Comparison of ENCODE assay signal across 11 cellular contexts in genomic region chr7:143245123-143245522, GRCh38. TPM values are rescaled to one million over a fixed set of nuclear protein-coding genes. Genes with fewer than 3 reads are reported as not detected.
DNase-seq lines count a peak whose midpoint lies in the region; ATAC-seq and TF ChIP-seq lines count a peak whose summit lies in the region.
"Had no signal": no experiment of that assay in that cellular context is flagged by ENCODE, and none has a peak within 500 bp of the region (broad histone marks: within the 10 kb centered on the region; RNA-seq: fewer than 3 reads in every experiment).

No MANE protein-coding gene starts in this region.

- in situ Hi-C loops in GM13976 (cut with MboI; ENCODE audit: low sequenced_read_pairs, unreplicated experiment) = loop anchor here (25.0 kb wide), 1 partner anchor 167 kb away; the partner anchor contains the start of gene EPHA1

- intact Hi-C loops in left colon (cut with DNase I, micrococcal nuclease) (no loop called here), lower leg skin (cut with DNase I; ENCODE audit: low total_unique reads) (no loop called here)

- no peak for DNase-seq in CD8-positive, alpha-beta memory T cell
- DNase-seq in LoVo (ENCODE audit: low spot score) (peak; percentile 88), left colon (peak in 1 of 2 donors; percentile 42), lower leg skin (ENCODE audit: low spot score in 2 of 2) (no peak), inferior parietal cortex (ENCODE audit: extremely low spot score) (no peak), GM13976 (ENCODE audit: low spot score) (no peak), T-helper 9 cell (no peak)
- no peak for DNase-seq in activated naive CD8-positive, alpha-beta T cell treated with anti-CD3 and anti-CD28 coated beads, Interleukin-2, amount 10 ng/mL, durations not matched to agents 7 days and 5 days
- DNase-seq: stimulated activated CD4-positive, alpha-beta T cell treated with anti-CD3 and anti-CD28 coated beads, Interleukin-2, amount 100 ng/mL, for 24 hours had no signal

- peak; percentile 74 for ATAC-seq in activated naive CD8-positive, alpha-beta T cell treated with anti-CD3 and anti-CD28 coated beads, Interleukin-2, amount 10 ng/mL, durations not matched to agents 7 days and 5 days (ENCODE audit: low read depth)
- peak; percentile 73 for ATAC-seq in left colon

- H3K4me1 Mint-ChIP-seq in CD8-positive, alpha-beta memory T cell = peaks cover 64 to 84% (median 80%) of the 10 kb centered on the region in 3 donors
- H3K4me1 Mint-ChIP-seq in activated naive CD8-positive, alpha-beta T cell treated with anti-CD3 and anti-CD28 coated beads, Interleukin-2, amount 10 ng/mL, durations not matched to agents 7 days and 5 days = peaks cover 51% of the 10 kb centered on the region

- H3K4me3 ChIP-seq in CD8-positive, alpha-beta memory T cell (ENCODE audit: low read length) = no peak overlapping the region
- no peak overlapping the region for H3K4me3 ChIP-seq in lower leg skin (ENCODE audit: low read depth, poor library complexity, severe bottlenecking)
- H3K4me3 ChIP-seq: suprapubic skin had no signal

- peak overlapping the region in 6 of 8 donors; percentile 17 to 79 (median 48) for H3K27ac Mint-ChIP-seq in CD8-positive, alpha-beta memory T cell
- H3K27ac Mint-ChIP-seq in activated naive CD8-positive, alpha-beta T cell treated with anti-CD3 and anti-CD28 coated beads, Interleukin-2, amount 10 ng/mL, durations not matched to agents 7 days and 5 days = peak overlapping the region; percentile 81

- CTCF ChIA-PET in CD8-positive, alpha-beta memory T cell (lab: Charles Lee) = interaction anchor here (0.9 to 7.3 kb wide), 7 partner anchors 12 to 171 kb away, joined by 3 to 69 read pairs (median 3); no protein-coding TSS in a partner anchor

- H3K4me3 Mint-ChIP-seq in CD8-positive, alpha-beta memory T cell = peak overlapping the region in 4 of 7 donors; percentile 6 to 54 (median 42)
- H3K4me3 Mint-ChIP-seq in activated naive CD8-positive, alpha-beta T cell treated with anti-CD3 and anti-CD28 coated beads, Interleukin-2, amount 10 ng/mL, durations not matched to agents 7 days and 5 days = peak overlapping the region; percentile 5
- H3K4me3 Mint-ChIP-seq: neural crest cell had no signal

- no peaks in the 10 kb centered on the region for H3K27me3 ChIP-seq in CD8-positive, alpha-beta memory T cell (ENCODE audit: insufficient read depth, low read length, poor library complexity, severe bottlenecking)
- H3K27me3 ChIP-seq: suprapubic skin had no signal

- no peaks in the 10 kb centered on the region for H3K27me3 Mint-ChIP-seq in CD8-positive, alpha-beta memory T cell
- H3K27me3 Mint-ChIP-seq in activated naive CD8-positive, alpha-beta T cell treated with anti-CD3 and anti-CD28 coated beads, Interleukin-2, amount 10 ng/mL, durations not matched to agents 7 days and 5 days = no peaks in the 10 kb centered on the region

- H3K27ac ChIP-seq in CD8-positive, alpha-beta memory T cell (ENCODE audit: low read depth, low read length) = no peak overlapping the region
- H3K27ac ChIP-seq: suprapubic skin had no signal

- WGBS in lower leg skin, 2 donors = 24 to 27% methylated on average over 3 of the region's 3 CpGs

- H3K9me3 Mint-ChIP-seq in CD8-positive, alpha-beta memory T cell = peaks cover 6 to 11% (median 6%) of the 10 kb centered on the region in 5 donors
- peaks cover 12% of the 10 kb centered on the region for H3K9me3 Mint-ChIP-seq in activated naive CD8-positive, alpha-beta T cell treated with anti-CD3 and anti-CD28 coated beads, Interleukin-2, amount 10 ng/mL, durations not matched to agents 7 days and 5 days
- H3K9me3 Mint-ChIP-seq: neural crest cell had no signal

- H3K36me3 ChIP-seq in CD8-positive, alpha-beta memory T cell (ENCODE audit: insufficient read depth, low read length) = no peaks in the 10 kb centered on the region
- H3K36me3 ChIP-seq: suprapubic skin had no signal

- POLR2A ChIA-PET in CD8-positive, alpha-beta memory T cell (lab: Charles Lee) = interaction anchor here (0.9 kb wide), 1 partner anchor 18 kb away, joined by 4 read pairs; the partner anchor contains the start of gene GSTK1
- POLR2A ChIA-PET in activated naive CD8-positive, alpha-beta T cell treated with anti-CD3 and anti-CD28 coated beads, Interleukin-2, amount 10 ng/mL, durations not matched to agents 7 days and 5 days (lab: Charles Lee) = interaction anchor here (1.0 to 3.1 kb wide), 5 partner anchors 12 to 141 kb away, joined by 3 to 19 read pairs (median 4); partner anchors contain the start of genes CASP2 and GSTK1

- no peaks in the 10 kb centered on the region for H3K9me3 ChIP-seq in CD8-positive, alpha-beta memory T cell (ENCODE audit: low read length)
- H3K9me3 ChIP-seq: suprapubic skin had no signal

- H3K36me3 Mint-ChIP-seq in CD8-positive, alpha-beta memory T cell = peaks cover 2 to 17% (median 8%) of the 10 kb centered on the region in 3 donors
- peaks cover 20% of the 10 kb centered on the region for H3K36me3 Mint-ChIP-seq in activated naive CD8-positive, alpha-beta T cell treated with anti-CD3 and anti-CD28 coated beads, Interleukin-2, amount 10 ng/mL, durations not matched to agents 7 days and 5 days

- peaks cover 48% of the 10 kb centered on the region for H3K4me1 ChIP-seq in CD8-positive, alpha-beta memory T cell (ENCODE audit: insufficient read depth, low read length)

- no peak for TF ChIP-seq POLR2A in lower leg skin (IDR thresholded peaks at IDR 0.05)

- TF ChIP-seq CTCF in lower leg skin (IDR thresholded peaks at IDR 0.05) (no peak), GM13976 (IDR thresholded peaks at IDR 0.05; ENCODE audit: borderline replicate concordance, control extremely low read depth, extremely low read depth, insufficient read depth, missing control alignments) (no peak)

RNA-seq across cellular contexts. Expression of gene GSTK1, which starts 18.1 kb away (rescaled TPM):
- 100 to 1,000 TPM; 147 to 151 TPM for total RNA-seq in CD8-positive, alpha-beta memory T cell
- polyA plus RNA-seq in CD8-positive, alpha-beta memory T cell = 532 TPM
- 100 to 1,000 TPM; 355 to 368 TPM for total RNA-seq in activated naive CD8-positive, alpha-beta T cell treated with anti-CD3 and anti-CD28 coated beads, Interleukin-2, amount 10 ng/mL, durations not matched to agents 7 days and 5 days
- 100 to 1,000 TPM; 290 to 349 TPM for total RNA-seq in left colon
- total RNA-seq in lower leg skin = 100 to 1,000 TPM in 3 of 4 donors, 10 to 100 TPM in 1; 97.0 to 180 (median 139) TPM

RNA-seq across cellular contexts. Expression of gene TAS2R40, which starts 23.3 kb away (rescaled TPM):
- total RNA-seq in CD8-positive, alpha-beta memory T cell = not detected
- polyA plus RNA-seq in CD8-positive, alpha-beta memory T cell = not detected
- total RNA-seq in activated naive CD8-positive, alpha-beta T cell treated with anti-CD3 and anti-CD28 coated beads, Interleukin-2, amount 10 ng/mL, durations not matched to agents 7 days and 5 days = not detected
- not detected for total RNA-seq in left colon
- total RNA-seq in lower leg skin = not detected
- total RNA-seq: neural crest cell, suprapubic skin had no signal

RNA-seq across cellular contexts. Expression of gene TMEM139, which starts 39.6 kb away (rescaled TPM):
- under 1 TPM; 0.84 to 0.90 TPM for total RNA-seq in CD8-positive, alpha-beta memory T cell
- polyA plus RNA-seq in CD8-positive, alpha-beta memory T cell = 0.87 TPM
- total RNA-seq in activated naive CD8-positive, alpha-beta T cell treated with anti-CD3 and anti-CD28 coated beads, Interleukin-2, amount 10 ng/mL, durations not matched to agents 7 days and 5 days = 1 to 10 TPM; 1.1 TPM
- 10 to 100 TPM; 21.8 to 54.1 TPM for total RNA-seq in left colon
- total RNA-seq in lower leg skin = 10 to 100 TPM in 3 of 4 donors, 1 to 10 TPM in 1; 7.8 to 12.8 (median 11.6) TPM

RNA-seq across cellular contexts. Expression of gene CASP2, which starts 43.0 kb away (rescaled TPM):
- total RNA-seq in CD8-positive, alpha-beta memory T cell = 100 to 1,000 TPM; 105 to 107 TPM
- polyA plus RNA-seq in CD8-positive, alpha-beta memory T cell = 23.0 TPM
- total RNA-seq in activated naive CD8-positive, alpha-beta T cell treated with anti-CD3 and anti-CD28 coated beads, Interleukin-2, amount 10 ng/mL, durations not matched to agents 7 days and 5 days = 10 to 100 TPM; 96.5 to 98.8 TPM
- 10 to 100 TPM; 29.9 to 39.4 TPM for total RNA-seq in left colon
- total RNA-seq in lower leg skin = 10 to 100 TPM in 3 of 4 donors, 1 to 10 TPM in 1; 9.6 to 22.7 (median 16.0) TPM

Comparison
In these comparisons a context has a peak if more than half of its experiments do, and no peak if none do; other contexts are left out.
1. RNA of gene TMEM139, which starts 39.6 kb away (total RNA-seq): 21.8 to 54.1 TPM in left colon and 7.8 to 12.8 TPM in lower leg skin; 1.1 TPM in activated naive CD8-positive, alpha-beta T cell treated with anti-CD3 and anti-CD28 coated beads, Interleukin-2, amount 10 ng/mL, durations not matched to agents 7 days and 5 days and 0.84 to 0.90 TPM in CD8-positive, alpha-beta memory T cell; every median in the first group is over 4 times any median in the second.